ENCODE assay signal across 26 cellular contexts in the genomic region with DNA sequence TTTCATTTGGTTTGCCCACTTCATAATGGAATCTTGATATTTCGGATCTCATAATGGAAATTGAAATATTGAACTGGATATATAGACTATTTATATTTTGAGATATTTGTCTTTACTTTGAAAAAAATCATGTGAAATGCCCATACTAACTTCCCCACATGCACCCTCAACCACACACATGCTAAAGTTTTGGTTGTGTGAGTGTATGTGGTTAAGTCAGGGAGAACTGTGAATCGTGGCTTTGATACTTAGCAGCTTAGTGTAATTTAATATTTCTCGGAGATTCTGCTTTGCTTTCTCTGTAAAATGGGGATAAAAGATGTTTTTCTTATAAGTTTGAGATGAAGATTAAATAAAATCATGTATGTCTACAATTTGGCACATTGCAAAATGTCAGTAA.
DNase-seq lines count a peak whose midpoint lies in the region; ATAC-seq, FAIRE-seq and TF ChIP-seq lines count a peak whose summit lies in the region.
"Had no signal": no experiment of that assay in that cellular context is flagged by ENCODE, and none has a peak within 500 bp of the region (broad histone marks: within the 10 kb centered on the region; RNA-seq: fewer than 3 reads in every experiment).

No MANE protein-coding gene starts in this region.

- DNase-seq in natural killer cell (no peak), small intestine (no peak)
- DNase-seq in natural killer cell treated with Interleukin-12 subunit alpha and Interleukin-12 subunit beta and Interleukin-15 and Interleukin-18, amount 100 ng/mL, for 72 hours (ENCODE audit: low spot score): no peak
- no peak for DNase-seq in effector memory CD8-positive, alpha-beta T cell
- no peak for DNase-seq in activated CD4-positive, CD25-positive, alpha-beta regulatory T cell (lab: John Stamatoyannopoulos, UW)
- DNase-seq: 8988T; ACHN; BE2C; C1 segment of cervical spinal cord; CD4-positive, alpha-beta memory T cell; CD4-positive, CD25-positive, alpha-beta regulatory T cell; CD8-positive, alpha-beta memory T cell; COR-L47; DMS 273 treated with DMSO at 0.1 percent for 48 hours; DMS153; DMS53; DMS79; DND-41; EL; GDM1 had no signal

- peak overlapping the region; percentile 26 for H3K4me3 Mint-ChIP-seq in natural killer cell
- no peak overlapping the region for H3K4me3 Mint-ChIP-seq in natural killer cell treated with Interleukin-12 subunit alpha and Interleukin-12 subunit beta and Interleukin-15 and Interleukin-18, amount 100 ng/mL, for 72 hours
- no peak overlapping the region for H3K4me3 Mint-ChIP-seq in effector memory CD8-positive, alpha-beta T cell
- H3K4me3 Mint-ChIP-seq: CD14-positive monocyte; CD4-positive, alpha-beta memory T cell; CD4-positive, CD25-positive, alpha-beta regulatory T cell; CD8-positive, alpha-beta memory T cell had no signal

- 72 to 80% (median 79%) methylated on average over 3 of the region's 3 CpGs for WGBS in small intestine, 3 donors

- no peak overlapping the region for H3K27ac ChIP-seq in small intestine (ENCODE audit: low read depth in 1 of 2, low read length in 1 of 2)
- H3K27ac ChIP-seq: BLaER1 had no signal

- no peak for TF ChIP-seq CTCF in natural killer cell (IDR thresholded peaks at IDR 0.05)

- no peaks in the 10 kb centered on the region for H3K36me3 ChIP-seq in small intestine (ENCODE audit: control insufficient read depth in 2 of 2, insufficient read depth in 2 of 2, low read length in 2 of 2)
- H3K36me3 ChIP-seq: BE2C, BLaER1 had no signal

- H3K9me3 Mint-ChIP-seq in natural killer cell: no peaks in the 10 kb centered on the region
- no peaks in the 10 kb centered on the region for H3K9me3 Mint-ChIP-seq in natural killer cell treated with Interleukin-12 subunit alpha and Interleukin-12 subunit beta and Interleukin-15 and Interleukin-18, amount 100 ng/mL, for 72 hours
- H3K9me3 Mint-ChIP-seq in effector memory CD8-positive, alpha-beta T cell: no peaks in the 10 kb centered on the region
- H3K9me3 Mint-ChIP-seq: CD8-positive, alpha-beta memory T cell had no signal

- peak; percentile 56 to 98 (median 66) for ATAC-seq in natural killer cell
- ATAC-seq in natural killer cell treated with Interleukin-12 subunit alpha and Interleukin-12 subunit beta and Interleukin-15 and Interleukin-18, amount 100 ng/mL, for 72 hours: no peak
- peak; percentile 29 for ATAC-seq in effector memory CD8-positive, alpha-beta T cell (replicated peaks)
- ATAC-seq: GM12878 had no signal

- H3K27me3 ChIP-seq in small intestine (ENCODE audit: control insufficient read depth in 2 of 2, insufficient read depth in 2 of 2, low read length in 2 of 2): no peaks in the 10 kb centered on the region
- H3K27me3 ChIP-seq: BLaER1 had no signal

- H3K4me1 Mint-ChIP-seq in natural killer cell: peaks cover 11 to 13% of the 10 kb centered on the region in 2 donors
- peaks cover 13% of the 10 kb centered on the region in 2 donors for H3K4me1 Mint-ChIP-seq in natural killer cell treated with Interleukin-12 subunit alpha and Interleukin-12 subunit beta and Interleukin-15 and Interleukin-18, amount 100 ng/mL, for 72 hours (ENCODE audit: low read depth in 2 of 2)
- H3K4me1 Mint-ChIP-seq in effector memory CD8-positive, alpha-beta T cell (ENCODE audit: low read depth in 2 of 2): no peaks in the 10 kb centered on the region
- H3K4me1 Mint-ChIP-seq: CD14-positive monocyte; CD4-positive, CD25-positive, alpha-beta regulatory T cell; CD8-positive, alpha-beta memory T cell had no signal

- intact Hi-C loops in natural killer cell (cut with micrococcal nuclease): no loop called here

- no peaks in the 10 kb centered on the region for H3K9me3 ChIP-seq in small intestine (ENCODE audit: control insufficient read depth, low read depth)
- H3K9me3 ChIP-seq: BE2C, BLaER1 had no signal

- no peak overlapping the region for H3K4me3 ChIP-seq in small intestine (ENCODE audit: low read depth in 1 of 2, low read length in 2 of 2)
- H3K4me3 ChIP-seq: BLaER1, GM12878 had no signal

- no peak for FAIRE-seq in small intestine (lab: Jason Lieb, UNC)
- FAIRE-seq: A204.1, GM12878, GM12892, GM18507 had no signal

- no peak overlapping the region for H3K27ac Mint-ChIP-seq in natural killer cell
- H3K27ac Mint-ChIP-seq in natural killer cell treated with Interleukin-12 subunit alpha and Interleukin-12 subunit beta and Interleukin-15 and Interleukin-18, amount 100 ng/mL, for 72 hours: no peak overlapping the region
- H3K27ac Mint-ChIP-seq in effector memory CD8-positive, alpha-beta T cell: no peak overlapping the region
- H3K27ac Mint-ChIP-seq: CD14-positive monocyte; CD4-positive, alpha-beta memory T cell; CD4-positive, CD25-positive, alpha-beta regulatory T cell; CD8-positive, alpha-beta memory T cell had no signal

- H3K4me1 ChIP-seq in small intestine (ENCODE audit: control insufficient read depth in 2 of 2, insufficient read depth in 1 of 2, low read depth in 1 of 2, low read length in 1 of 2): no peaks in the 10 kb centered on the region
- H3K4me1 ChIP-seq: BE2C, BLaER1 had no signal

- peaks cover 23% of the 10 kb centered on the region in 2 donors for H3K27me3 Mint-ChIP-seq in natural killer cell (ENCODE audit: low read depth in 2 of 2)
- H3K27me3 Mint-ChIP-seq in natural killer cell treated with Interleukin-12 subunit alpha and Interleukin-12 subunit beta and Interleukin-15 and Interleukin-18, amount 100 ng/mL, for 72 hours: peaks cover 26 to 46% of the 10 kb centered on the region in 2 donors
- peaks cover 0 to 18% of the 10 kb centered on the region in 2 donors for H3K27me3 Mint-ChIP-seq in effector memory CD8-positive, alpha-beta T cell
- H3K27me3 Mint-ChIP-seq: CD4-positive, CD25-positive, alpha-beta regulatory T cell had no signal

- no peaks in the 10 kb centered on the region for H3K36me3 Mint-ChIP-seq in natural killer cell
- no peaks in the 10 kb centered on the region for H3K36me3 Mint-ChIP-seq in natural killer cell treated with Interleukin-12 subunit alpha and Interleukin-12 subunit beta and Interleukin-15 and Interleukin-18, amount 100 ng/mL, for 72 hours
- H3K36me3 Mint-ChIP-seq in effector memory CD8-positive, alpha-beta T cell (ENCODE audit: insufficient read depth): no peaks in the 10 kb centered on the region
- H3K36me3 Mint-ChIP-seq: CD14-positive monocyte; CD4-positive, alpha-beta memory T cell; CD4-positive, CD25-positive, alpha-beta regulatory T cell; CD8-positive, alpha-beta memory T cell had no signal

Comparison
In these comparisons a context has a peak if more than half of its experiments do, and no peak if none do; other contexts are left out.
1. ATAC-seq: peak in natural killer cell (3 of 3) and effector memory CD8-positive, alpha-beta T cell (single experiment); none in natural killer cell treated with Interleukin-12 subunit alpha and Interleukin-12 subunit beta and Interleukin-15 and Interleukin-18, amount 100 ng/mL, for 72 hours (0 of 2).